17 cellular contexts compared by ENCODE assay signal in the genomic region with DNA sequence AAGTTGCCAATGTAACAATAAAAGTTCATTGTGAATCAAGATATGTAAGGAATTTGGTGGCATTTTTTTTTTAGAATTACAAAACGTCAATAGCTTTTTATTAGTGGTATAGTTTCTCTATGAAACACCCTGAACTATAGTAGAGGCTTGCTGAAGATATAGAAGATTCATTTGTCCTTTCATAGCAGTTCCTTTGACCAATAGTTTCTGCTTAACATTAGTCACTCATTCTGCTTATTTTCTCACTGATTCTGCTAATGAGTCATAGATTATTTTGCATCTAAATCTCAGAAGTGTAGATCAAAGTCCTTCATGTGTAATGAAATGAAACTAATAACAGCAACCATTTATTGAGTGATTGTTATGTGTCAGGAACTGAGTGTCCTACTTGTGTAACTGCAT.
DNase-seq lines count a peak whose midpoint lies in the region; ATAC-seq, FAIRE-seq and TF ChIP-seq lines count a peak whose summit lies in the region.
"Had no signal": no experiment of that assay in that cellular context is flagged by ENCODE, and none has a peak within 500 bp of the region (broad histone marks: within the 10 kb centered on the region; RNA-seq: fewer than 3 reads in every experiment).

No MANE protein-coding gene starts in this region.

- H3K27ac ChIP-seq in CD4-positive, CD25-positive, alpha-beta regulatory T cell (ENCODE audit: insufficient read depth, low read length, poor library complexity, severe bottlenecking) = no peak overlapping the region
- H3K27ac ChIP-seq in VCaP (peak overlapping the region; percentile 32; the same call in 1 of the 2 replicates), pancreas (no peak overlapping the region), right atrium auricular region (no peak overlapping the region)

- peaks cover 0 to 2% (median 0%) of the 10 kb centered on the region in 7 donors for H3K9me3 Mint-ChIP-seq in CD4-positive, CD25-positive, alpha-beta regulatory T cell
- H3K9me3 Mint-ChIP-seq: neural crest cell had no signal

- DNase-seq in CD4-positive, CD25-positive, alpha-beta regulatory T cell = peak in 1 of 3 donors; percentile 42
- DNase-seq in RPMI8226 (no peak), pancreas (no peak), foreskin fibroblast (no peak), right atrium auricular region (ENCODE audit: low spot score) (no peak)
- DNase-seq: anterior cingulate cortex; GDM1; HCEC 1CT; KG1; NCI-H510A; stimulated activated CD4-positive, alpha-beta T cell treated with anti-CD3 and anti-CD28 coated beads, Interleukin-12 subunit alpha, Interleukin-12 subunit beta, amount 100 ng/mL, for 4 hours; stimulated activated naive CD4-positive, alpha-beta T cell had no signal

- H3K36me3 ChIP-seq in CD4-positive, CD25-positive, alpha-beta regulatory T cell (ENCODE audit: control insufficient read depth, insufficient read depth, low read length) = no peaks in the 10 kb centered on the region
- no peaks in the 10 kb centered on the region for H3K36me3 ChIP-seq in pancreas
- no peaks in the 10 kb centered on the region for H3K36me3 ChIP-seq in right atrium auricular region

- H3K4me3 Mint-ChIP-seq in CD4-positive, CD25-positive, alpha-beta regulatory T cell = no peak overlapping the region
- H3K4me3 Mint-ChIP-seq: neural crest cell had no signal

- WGBS in pancreas, 2 donors = 3 to 6% methylated on average over 1 of the region's 1 CpG

- H3K27me3 Mint-ChIP-seq in CD4-positive, CD25-positive, alpha-beta regulatory T cell = no peaks in the 10 kb centered on the region

- intact Hi-C loops in pancreas (cut with DNase I) = no loop called here

- H3K27me3 ChIP-seq in CD4-positive, CD25-positive, alpha-beta regulatory T cell (ENCODE audit: control insufficient read depth, insufficient read depth, low read length) = no peaks in the 10 kb centered on the region
- H3K27me3 ChIP-seq in pancreas = no peaks in the 10 kb centered on the region
- H3K27me3 ChIP-seq in right atrium auricular region = no peaks in the 10 kb centered on the region

- no peaks in the 10 kb centered on the region for H3K36me3 Mint-ChIP-seq in CD4-positive, CD25-positive, alpha-beta regulatory T cell

- H3K9me3 ChIP-seq in CD4-positive, CD25-positive, alpha-beta regulatory T cell (ENCODE audit: control insufficient read depth in 2 of 2, low read length in 2 of 2) = no peaks in the 10 kb centered on the region
- H3K9me3 ChIP-seq in pancreas = no peaks in the 10 kb centered on the region
- no peaks in the 10 kb centered on the region for H3K9me3 ChIP-seq in right atrium auricular region

- TF ChIP-seq CTCF in VCaP (conservative IDR thresholded peaks at IDR 0.05) (no peak), pancreas (IDR thresholded peaks at IDR 0.05) (no peak), foreskin fibroblast (IDR thresholded peaks at IDR 0.05; ENCODE audit: low read depth, low read length) (no peak), right atrium auricular region (IDR thresholded peaks at IDR 0.05) (no peak)

- H3K4me1 ChIP-seq in CD4-positive, CD25-positive, alpha-beta regulatory T cell (ENCODE audit: control insufficient read depth, insufficient read depth, low read length, poor library complexity, severe bottlenecking) = no peaks in the 10 kb centered on the region
- H3K4me1 ChIP-seq in pancreas = no peaks in the 10 kb centered on the region
- no peaks in the 10 kb centered on the region for H3K4me1 ChIP-seq in right atrium auricular region

- FAIRE-seq in pancreas (lab: Jason Lieb, UNC) = no peak

- no peak overlapping the region for H3K27ac Mint-ChIP-seq in CD4-positive, CD25-positive, alpha-beta regulatory T cell

- H3K4me1 Mint-ChIP-seq in CD4-positive, CD25-positive, alpha-beta regulatory T cell = peaks cover 0 to 4% (median 2%) of the 10 kb centered on the region in 4 donors
- H3K4me1 Mint-ChIP-seq: neural crest cell had no signal

- peak; percentile 31 to 58 for ATAC-seq in CD4-positive, CD25-positive, alpha-beta regulatory T cell (ENCODE audit: low read depth in 2 of 2)
- peak; percentile 57 for ATAC-seq in GM19025 (IDR thresholded peaks at IDR 0.05; ENCODE audit: low read depth, unreplicated experiment)
- ATAC-seq in HG02973 (IDR thresholded peaks at IDR 0.05; ENCODE audit: unreplicated experiment) = peak; percentile 68
- no peak for ATAC-seq in pancreas
- ATAC-seq: SK-N-SH treated with all-trans-retinoic acid at 6 μM for 48 hours had no signal

- H3K4me3 ChIP-seq in CD4-positive, CD25-positive, alpha-beta regulatory T cell (ENCODE audit: low read depth, low read length) = no peak overlapping the region
- H3K4me3 ChIP-seq in pancreas = no peak overlapping the region
- no peak overlapping the region for H3K4me3 ChIP-seq in foreskin fibroblast (ENCODE audit: low read depth in 1 of 2, low read length in 2 of 2)
- H3K4me3 ChIP-seq in right atrium auricular region = no peak overlapping the region

Comparison
In these comparisons a context has a peak if more than half of its experiments do, and no peak if none do; other contexts are left out.
1. ATAC-seq: peak in CD4-positive, CD25-positive, alpha-beta regulatory T cell (2 of 2), GM19025 (single experiment) and HG02973 (single experiment); none in pancreas (0 of 4).